Comparison of ENCODE assay signal across 20 cellular contexts in genomic region chr12:68428211-68428610, GRCh38.
DNase-seq lines count a peak whose midpoint lies in the region; ATAC-seq, FAIRE-seq and TF ChIP-seq lines count a peak whose summit lies in the region.
"Had no signal": no experiment of that assay in that cellular context is flagged by ENCODE, and none has a peak within 500 bp of the region (broad histone marks: within the 10 kb centered on the region; RNA-seq: fewer than 3 reads in every experiment).

No MANE protein-coding gene starts in this region.

- H3K4me1 Mint-ChIP-seq in nephron = peaks cover 48% of the 10 kb centered on the region
- H3K4me1 Mint-ChIP-seq: B cell had no signal

- CTCF ChIA-PET in IMR-90 (lab: Yijun Ruan, JAX) = interaction anchor here (0.5 to 0.6 kb wide), 2 partner anchors 46 to 452 kb away, joined by 3 read pairs; no protein-coding TSS in a partner anchor

- no CpG with 5 or more reads among the region's 4 CpGs for WGBS in IMR-90 (ENCODE audit: extremely low coverage in 2 of 2, insufficient read length in 1 of 2), 2 experiments

- BruUV-seq in IMR-90 (replicated peaks; lab: Mats Ljungman, UMichigan) = no TSS peak

- no peak overlapping the region for H2AFZ ChIP-seq in IMR-90 (replicated peaks; ENCODE audit: low read length, poor library complexity)

- H3K18ac ChIP-seq in IMR-90 (ENCODE audit: low read depth, low read length) = peak overlapping the region; percentile 1; the same call in 1 of the 2 replicates

- no peaks in the 10 kb centered on the region for H4K20me1 ChIP-seq in IMR-90 (ENCODE audit: insufficient read depth, low read length)

- H2BK15ac ChIP-seq in IMR-90 (ENCODE audit: low read depth, low read length) = 0 out of 3 replicates have a peak overlapping the region, but pooled peaks have one; percentile 10

- peak overlapping the region in 1 of 2 experiments; percentile 24; a peak in 2 of 4 replicates for H4K8ac ChIP-seq in IMR-90 (ENCODE audit: low read depth in 2 of 2, low read length in 2 of 2)

- H3K23ac ChIP-seq in IMR-90 (ENCODE audit: low read depth, low read length) = no peak overlapping the region; the same call in 1 of the 2 replicates

- no peak overlapping the region for H4K5ac ChIP-seq in IMR-90 (ENCODE audit: low read depth, low read length)

- no peaks in the 10 kb centered on the region for H3K79me1 ChIP-seq in IMR-90 (ENCODE audit: low read depth in 1 of 2, low read length in 2 of 2)

- ATAC-seq in IMR-90 (ENCODE audit: low read depth) (peak; percentile 36; the same call in 1 of the 2 replicates), HG02759 (IDR thresholded peaks at IDR 0.05; ENCODE audit: unreplicated experiment) (no peak), HG02885 (IDR thresholded peaks at IDR 0.05; ENCODE audit: poor library complexity, unreplicated experiment) (no peak)
- ATAC-seq: GM12878 had no signal

- TF ChIP-seq RAD21 in IMR-90 (IDR thresholded peaks at IDR 0.05; ENCODE audit: low read length) = no peak

- peak overlapping the region; percentile 2 for H4K91ac ChIP-seq in IMR-90 (ENCODE audit: insufficient read depth, low read depth, low read length)

- H3K14ac ChIP-seq in IMR-90 (replicated peaks; ENCODE audit: low read depth, low read length) = 0 out of 2 replicates have a peak overlapping the region, but pooled peaks have one; percentile 70

- no peak overlapping the region for H2AK9ac ChIP-seq in IMR-90 (replicated peaks; ENCODE audit: low read depth, low read length, poor library complexity)

- H3K36me3 Mint-ChIP-seq in nephron (ENCODE audit: low read depth) = no peaks in the 10 kb centered on the region

- peak overlapping the region; percentile 5 for H2BK20ac ChIP-seq in IMR-90 (ENCODE audit: low read depth, low read length)

- no peak overlapping the region for H3K56ac ChIP-seq in IMR-90 (ENCODE audit: extremely low read depth, insufficient read depth, low read length)

- peaks cover 7% of the 10 kb centered on the region; the same call in 1 of the 2 replicates for H3K9me1 ChIP-seq in IMR-90 (ENCODE audit: insufficient read depth, low read length)

- no peak overlapping the region for H3K27ac ChIP-seq in IMR-90 (ENCODE audit: insufficient read depth, low read length)
- H3K27ac ChIP-seq: SK-N-MC had no signal

- H3K4ac ChIP-seq in IMR-90 (ENCODE audit: low read depth, low read length) = peak overlapping the region; percentile 26; the same call in 1 of the 2 replicates

- no peak for TF ChIP-seq CTCF in IMR-90 (conservative IDR thresholded peaks at IDR 0.05; ENCODE audit: low read depth, low read length)
- TF ChIP-seq CTCF in fibroblast of the aortic adventitia (IDR thresholded peaks at IDR 0.05; ENCODE audit: insufficient read depth, low read length) = no peak
- TF ChIP-seq CTCF in nephron (IDR thresholded peaks at IDR 0.05; ENCODE audit: unreplicated experiment in 3 of 3) = no peak

- peaks cover 2% of the 10 kb centered on the region for H3K9me3 Mint-ChIP-seq in nephron
- H3K9me3 Mint-ChIP-seq: H9 had no signal

- no peak overlapping the region for H3K4me2 ChIP-seq in IMR-90 (ENCODE audit: low read depth, low read length)

- H3K27ac Mint-ChIP-seq in nephron = peak overlapping the region; percentile 6 to 73 (median 71)
- H3K27ac Mint-ChIP-seq: B cell had no signal

- intact Hi-C loops in IMR-90 (cut with micrococcal nuclease) = no loop called here

- no peak overlapping the region for H3K9ac ChIP-seq in IMR-90 (ENCODE audit: low read depth, low read length)

- H3K27me3 Mint-ChIP-seq in nephron (ENCODE audit: low read depth) = peaks cover 4% of the 10 kb centered on the region
- H3K27me3 Mint-ChIP-seq: B cell had no signal

- peaks cover 7% of the 10 kb centered on the region for H3K4me1 ChIP-seq in IMR-90 (ENCODE audit: control insufficient read depth, insufficient read depth, low read length)

- FAIRE-seq in urothelium cell line (lab: Jason Lieb, UNC) = no peak
- FAIRE-seq: GM12878, HTR-8/SVneo had no signal

- no peaks in the 10 kb centered on the region for H3K9me3 ChIP-seq in IMR-90 (ENCODE audit: control insufficient read depth, insufficient read depth, low read length)

- H3K36me3 ChIP-seq in IMR-90 (ENCODE audit: control insufficient read depth, insufficient read depth, low read length) = no peaks in the 10 kb centered on the region

- H2BK120ac ChIP-seq in IMR-90 (ENCODE audit: low read depth, low read length) = peak overlapping the region; percentile 49

- H3K4me3 ChIP-seq in IMR-90 (ENCODE audit: insufficient read depth, low read depth, low read length) (no peak overlapping the region), fibroblast of the aortic adventitia (ENCODE audit: low read depth, low read length) (no peak overlapping the region)
- H3K4me3 ChIP-seq: GM12878, SK-N-MC had no signal

- POLR2A ChIA-PET in IMR-90 (lab: Charles Lee; ENCODE audit: unreplicated experiment) = no interaction called here

- H3K4me3 Mint-ChIP-seq in nephron = no peak overlapping the region
- H3K4me3 Mint-ChIP-seq: B cell, H9 had no signal

- dilution Hi-C loops in IMR-90 (cut with HindIII; ENCODE audit: low sequenced_read_pairs, unreplicated experiment) = no loop called here

- in situ Hi-C loops in IMR-90 (cut with MboI; ENCODE audit: low sequenced_read_pairs) = no loop called here

- DNase-seq in EH (ENCODE audit: low read depth) = peak; percentile 59
- no peak for DNase-seq in IMR-90
- peak; percentile 29 for DNase-seq in fibroblast of the aortic adventitia (ENCODE audit: low read depth)
- DNase-seq in NCI-H2171 treated with DMSO at 0.1 percent for 48 hours (lab: John Stamatoyannopoulos, UW) = no peak
- no peak for DNase-seq in urothelium cell line (ENCODE audit: low spot score)
- DNase-seq: COR-L47, H9, Kasumi-1, MM.1S, NCI-H1092, NCI-H1436 treated with DMSO at 0.1 percent for 48 hours, NCI-H2029, SHP77 had no signal

- no peak for TF ChIP-seq POLR2A in IMR-90 (IDR thresholded peaks at IDR 0.05; ENCODE audit: low read depth, low read length)

- no peak overlapping the region; the same call in 1 of the 2 replicates for H2AK5ac ChIP-seq in IMR-90 (ENCODE audit: low read depth, low read length)

- H2BK5ac ChIP-seq in IMR-90 (ENCODE audit: low read depth, low read length, poor library complexity, severe bottlenecking) = peak overlapping the region; percentile 47

- no peaks in the 10 kb centered on the region for H3K27me3 ChIP-seq in IMR-90 (ENCODE audit: control insufficient read depth, insufficient read depth, low read length)

TF ChIP-seq in IMR-90, 13 proteins besides CTCF, POLR2A, EP300 and RAD21:
- TF ChIP-seq CHD1 (IDR thresholded peaks at IDR 0.05; ENCODE audit: low read depth, low read length) (no peak), RCOR1 (IDR thresholded peaks at IDR 0.05; ENCODE audit: insufficient replicate concordance, low read length) (no peak), CEBPB (IDR thresholded peaks at IDR 0.05; ENCODE audit: low read depth, low read length) (no peak), FOS (IDR thresholded peaks at IDR 0.05; ENCODE audit: low read depth, low read length) (no peak), SMC3 (IDR thresholded peaks at IDR 0.05; ENCODE audit: low read depth, low read length) (no peak), NFE2L2 (IDR thresholded peaks at IDR 0.05; ENCODE audit: low read depth, low read length) (no peak), MXI1 (IDR thresholded peaks at IDR 0.05; ENCODE audit: borderline replicate concordance, low read depth, low read length) (no peak), USF2 (IDR thresholded peaks at IDR 0.05; ENCODE audit: low read depth, low read length) (no peak), MAZ (IDR thresholded peaks at IDR 0.05; ENCODE audit: borderline replicate concordance, low read depth, low read length) (no peak), MAFK (IDR thresholded peaks at IDR 0.05; ENCODE audit: low read depth, low read length) (no peak), RFX5 (IDR thresholded peaks at IDR 0.05; ENCODE audit: low read depth, low read length) (no peak), BHLHE40 (IDR thresholded peaks at IDR 0.05; ENCODE audit: low read depth, low read length) (no peak), ELK1 (IDR thresholded peaks at IDR 0.05; ENCODE audit: borderline replicate concordance, low read depth, low read length) (no peak)

Comparison
In these comparisons a context has a peak if more than half of its experiments do, and no peak if none do; other contexts are left out.
1. DNase-seq: peak in EH (single experiment) and fibroblast of the aortic adventitia (single experiment); none in IMR-90 (single experiment), NCI-H2171 treated with DMSO at 0.1 percent for 48 hours (single experiment) and urothelium cell line (single experiment).